Comparison of ENCODE assay signal across 1 cellular context in genomic region chrX:70769659-70770232, GRCh38.
TF ChIP-seq lines count a peak whose summit lies in the region.

No MANE protein-coding gene starts in this region.

TF ChIP-seq in GM23338, 12 proteins besides CTCF, POLR2A, EP300 and RAD21 (continued from another document):
- no peak for TF ChIP-seq ZNF462 (CRISPR knock-in tag; IDR thresholded peaks at IDR 0.05)
- TF ChIP-seq STAT1 (IDR thresholded peaks at IDR 0.05; ENCODE audit: unreplicated experiment): no peak
- TF ChIP-seq EZH2 (IDR thresholded peaks at IDR 0.05; ENCODE audit: low read depth, unreplicated experiment): no peak
- TF ChIP-seq ZNF114 (CRISPR knock-in tag; IDR thresholded peaks at IDR 0.05): no peak
- no peak for TF ChIP-seq ZNF331 (CRISPR knock-in tag; IDR thresholded peaks at IDR 0.05; ENCODE audit: low read depth)
TF ChIP-seq in GM23338: peak in this region for 0.
